In genomic region chr12:108730337-108731104, GRCh38 we compare ENCODE assay signal across 8 cellular contexts. TPM values are rescaled to one million over a fixed set of nuclear protein-coding genes. Genes with fewer than 3 reads are reported as not detected.
DNase-seq lines count a peak whose midpoint lies in the region; ATAC-seq lines count a peak whose summit lies in the region.

No MANE protein-coding gene starts in this region.

- H3K36me3 ChIP-seq in mesenchymal stem cell (ENCODE audit: control insufficient read depth in 1 of 2, insufficient read depth in 2 of 2, low read depth in 1 of 2, low read length in 2 of 2): peaks cover 2 to 3% of the 10 kb centered on the region in 2 experiments

- peak overlapping the region; percentile 94 to 99 for H3K14ac ChIP-seq in mesenchymal stem cell (ENCODE audit: low read length in 2 of 2)

- peaks cover 10% of the 10 kb centered on the region for H3K4me1 ChIP-seq in mesenchymal stem cell (ENCODE audit: control insufficient read depth, insufficient read depth, low read depth, low read length)

- H2AFZ ChIP-seq in mesenchymal stem cell (ENCODE audit: low read depth, low read length): no peak overlapping the region

- DNase-seq in DMS79 treated with DMSO at 0.1 percent for 48 hours (lab: John Stamatoyannopoulos, UW): peak; percentile 82
- DNase-seq in NCI-H460 (ENCODE audit: extremely low read depth, low read depth): peak; percentile 24
- DNase-seq in activated CD4-positive, alpha-beta T cell treated with anti-CD3 and anti-CD28 coated beads, Interleukin-2, amount 50 U/mL, for 1 hour: peak; percentile 14
- peak; percentile 2 to 14 (median 12) for DNase-seq in effector memory CD8-positive, alpha-beta T cell
- DNase-seq in mesenchymal stem cell: peak; percentile 83
- DNase-seq in stimulated activated CD8-positive, alpha-beta memory T cell treated with anti-CD3 and anti-CD28 coated beads, Interleukin-15, amount 100 ng/mL, for 1 hour (ENCODE audit: low read depth): peak; percentile 1

- H3K27ac Mint-ChIP-seq in effector memory CD8-positive, alpha-beta T cell: peak overlapping the region; percentile 86 to 95

- under 1% methylated on average over 38 of the region's 46 CpGs for WGBS in mesenchymal stem cell

- peak overlapping the region; percentile 95 for H4K91ac ChIP-seq in mesenchymal stem cell (ENCODE audit: low read length)

- peak overlapping the region; percentile 96 to 99 for H3K4me3 ChIP-seq in mesenchymal stem cell (ENCODE audit: insufficient read depth in 1 of 2, low read depth in 1 of 2, low read length in 2 of 2)

- H3K27ac ChIP-seq in mesenchymal stem cell (ENCODE audit: low read length, poor library complexity, severe bottlenecking): peak overlapping the region; percentile 96

- ATAC-seq in HG02943 (IDR thresholded peaks at IDR 0.05; ENCODE audit: low read depth, unreplicated experiment) (peak; percentile 3), GM18861 (IDR thresholded peaks at IDR 0.05; ENCODE audit: unreplicated experiment) (no peak)
- no peak for ATAC-seq in effector memory CD8-positive, alpha-beta T cell (replicated peaks)

- peak overlapping the region; percentile 23 for H2AK5ac ChIP-seq in mesenchymal stem cell (ENCODE audit: low read length, severe bottlenecking)

- H4K8ac ChIP-seq in mesenchymal stem cell (ENCODE audit: low read length): peak overlapping the region; percentile 90

- peak overlapping the region in 1 of 2 experiments; percentile 84 for H3K23ac ChIP-seq in mesenchymal stem cell (ENCODE audit: low read length in 2 of 2)

- H3K79me1 ChIP-seq in mesenchymal stem cell (replicated peaks; ENCODE audit: low read length, poor library complexity, severe bottlenecking): no peaks in the 10 kb centered on the region

- peaks cover 22% of the 10 kb centered on the region for H3K36me3 Mint-ChIP-seq in effector memory CD8-positive, alpha-beta T cell (ENCODE audit: insufficient read depth)

- peak overlapping the region in 1 of 2 experiments; percentile 94 for H2BK12ac ChIP-seq in mesenchymal stem cell (ENCODE audit: low read length in 2 of 2)

- peaks cover 16 to 22% of the 10 kb centered on the region in 2 donors for H3K4me1 Mint-ChIP-seq in effector memory CD8-positive, alpha-beta T cell (ENCODE audit: low read depth in 2 of 2)

- H3K27me3 Mint-ChIP-seq in effector memory CD8-positive, alpha-beta T cell: no peaks in the 10 kb centered on the region

- peak overlapping the region; percentile 98 to 99 for H3K4me3 Mint-ChIP-seq in effector memory CD8-positive, alpha-beta T cell

- H3K9ac ChIP-seq in mesenchymal stem cell (ENCODE audit: low read length): peak overlapping the region; percentile 98

- peak overlapping the region; percentile 55 for H3K4me2 ChIP-seq in mesenchymal stem cell (ENCODE audit: low read length, poor library complexity, severe bottlenecking)

- H2BK120ac ChIP-seq in mesenchymal stem cell (ENCODE audit: low read depth, low read length): peak overlapping the region; percentile 92

- peak overlapping the region; percentile 97 to 99 for H3K18ac ChIP-seq in mesenchymal stem cell (ENCODE audit: low read depth in 1 of 2, low read length in 2 of 2)

- no peaks in the 10 kb centered on the region for H3K9me3 ChIP-seq in mesenchymal stem cell (ENCODE audit: control insufficient read depth, low read length)

- no peaks in the 10 kb centered on the region for H3K9me3 Mint-ChIP-seq in effector memory CD8-positive, alpha-beta T cell

- peak overlapping the region; percentile 95 for H2BK5ac ChIP-seq in mesenchymal stem cell (ENCODE audit: low read depth, low read length, poor library complexity, severe bottlenecking)

- peak overlapping the region; percentile 93 to 95 for H3K4ac ChIP-seq in mesenchymal stem cell (ENCODE audit: low read depth in 1 of 2, low read length in 2 of 2)

- H3K27me3 ChIP-seq in mesenchymal stem cell (ENCODE audit: control insufficient read depth in 1 of 2, insufficient read depth in 1 of 2, low read length in 2 of 2): no peaks in the 10 kb centered on the region

- peak overlapping the region; percentile 86 for H2BK15ac ChIP-seq in mesenchymal stem cell (ENCODE audit: low read depth, poor library complexity, severe bottlenecking)

RNA-seq across cellular contexts. Expression of gene CORO1C, which starts 0.8 kb away (rescaled TPM):
- total RNA-seq in NCI-H460 (2014; rRNA removed; shearing (Covaris generic)): 47.3 and 52.8 TPM in 2 replicates
- 35.8 and 35.9 TPM in 2 replicates for polyA plus RNA-seq in NCI-H460 (2014; cell fraction: nucleus; rRNA removed)
- 152 TPM for polyA plus RNA-seq in mesenchymal stem cell (2013, experiment 1 of 2)
- polyA plus RNA-seq in mesenchymal stem cell (2013, experiment 2 of 2): 153 TPM

Comparison
In these comparisons a context has a peak if more than half of its experiments do, and no peak if none do; other contexts are left out.
1. DNase-seq: peak in every context shown above with its lines; median percentile 83 in mesenchymal stem cell; 82 in DMS79 treated with DMSO at 0.1 percent for 48 hours; 24 in NCI-H460; 14 in activated CD4-positive, alpha-beta T cell treated with anti-CD3 and anti-CD28 coated beads, Interleukin-2, amount 50 U/mL, for 1 hour; 12 in effector memory CD8-positive, alpha-beta T cell; 1 in stimulated activated CD8-positive, alpha-beta memory T cell treated with anti-CD3 and anti-CD28 coated beads, Interleukin-15, amount 100 ng/mL, for 1 hour.